17 cellular contexts compared by ENCODE assay signal in the genomic region with DNA sequence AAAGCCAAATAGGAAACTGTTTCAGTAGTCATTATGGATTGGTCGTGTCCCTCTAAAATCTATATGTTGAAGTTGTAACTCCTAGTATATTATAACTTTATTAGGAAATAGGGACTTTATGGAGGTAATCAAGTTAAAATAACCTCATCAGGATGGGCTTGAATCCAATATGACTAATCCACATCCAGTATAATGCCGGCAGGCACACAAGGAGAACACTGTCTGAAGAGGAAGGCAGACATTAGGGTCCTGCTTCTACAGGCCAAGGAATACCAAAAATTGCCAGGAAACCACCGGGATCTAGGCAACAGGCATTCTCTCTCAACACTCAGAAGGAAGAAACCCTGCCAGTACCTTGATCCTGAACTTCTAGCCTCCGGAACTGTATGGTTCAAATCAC.
DNase-seq lines count a peak whose midpoint lies in the region; ATAC-seq, FAIRE-seq and TF ChIP-seq lines count a peak whose summit lies in the region.
"Had no signal": no experiment of that assay in that cellular context is flagged by ENCODE, and none has a peak within 500 bp of the region (broad histone marks: within the 10 kb centered on the region; RNA-seq: fewer than 3 reads in every experiment).

No MANE protein-coding gene starts in this region.

- DNase-seq in EL (peak; percentile 28), M059J (ENCODE audit: low read depth) (peak; percentile 54), bronchial epithelial cell (ENCODE audit: low read depth) (peak; percentile 26), foreskin fibroblast (peak; percentile 18 to 55), glomerular visceral epithelial cell (ENCODE audit: extremely low spot score) (no peak), ecto neural progenitor cell (ENCODE audit: low spot score) (no peak), NCI-H748 treated with DMSO at 0.1 percent for 48 hours (lab: John Stamatoyannopoulos, UW) (no peak)
- DNase-seq: DMS53, GF-D8, KG1, NCI-H187 treated with DMSO at 0.1 percent for 48 hours, NCI-H82, Peyer's patch, SHP77 treated with DMSO at 0.1 percent for 48 hours had no signal

- no peak for FAIRE-seq in bronchial epithelial cell (lab: Jason Lieb, UNC)
- FAIRE-seq: A204.1, H1 had no signal

- TF ChIP-seq CTCF in bronchial epithelial cell (IDR thresholded peaks at IDR 0.05; ENCODE audit: insufficient read depth, low read length, severe bottlenecking) (no peak), foreskin fibroblast (IDR thresholded peaks at IDR 0.05; ENCODE audit: low read depth, low read length) (no peak)

- no peaks in the 10 kb centered on the region for H3K27me3 ChIP-seq in bronchial epithelial cell (ENCODE audit: control insufficient read depth, insufficient read depth, low read length)
- H3K27me3 ChIP-seq: Peyer's patch had no signal

- no peaks in the 10 kb centered on the region for H3K36me3 ChIP-seq in bronchial epithelial cell (ENCODE audit: control insufficient read depth, insufficient read depth, low read length)
- H3K36me3 ChIP-seq: Peyer's patch had no signal

- ATAC-seq in HG03280 (IDR thresholded peaks at IDR 0.05; ENCODE audit: unreplicated experiment): no peak

- no peak overlapping the region for H3K4me3 ChIP-seq in bronchial epithelial cell (ENCODE audit: low read depth, low read length)
- H3K4me3 ChIP-seq in foreskin fibroblast (ENCODE audit: low read depth in 1 of 2, low read length in 2 of 2): no peak overlapping the region
- H3K4me3 ChIP-seq: Peyer's patch had no signal

Comparison
In these comparisons a context has a peak if more than half of its experiments do, and no peak if none do; other contexts are left out.
1. DNase-seq: peak in EL (single experiment), M059J (single experiment), bronchial epithelial cell (single experiment) and foreskin fibroblast (2 of 2); none in glomerular visceral epithelial cell (single experiment), ecto neural progenitor cell (single experiment) and NCI-H748 treated with DMSO at 0.1 percent for 48 hours (single experiment).